6 cellular contexts compared by ENCODE assay signal in genomic region chr3:25711090-25711489, GRCh38.
"Had no signal": no experiment of that assay in that cellular context is flagged by ENCODE, and none has a peak within 500 bp of the region (broad histone marks: within the 10 kb centered on the region; RNA-seq: fewer than 3 reads in every experiment).

No MANE protein-coding gene starts in this region.

- H3K27ac ChIP-seq: HL-60, KMS-11 had no signal

- DNase-seq: IMR-90, KG1 had no signal

- H3K4me2 ChIP-seq: KMS-11 had no signal

- H3K9ac ChIP-seq: KMS-11 had no signal

- FAIRE-seq: HepG2, HTR-8/SVneo had no signal

- ATAC-seq: HepG2 had no signal
